15 cellular contexts compared by ENCODE assay signal in genomic region chr12:8036366-8036765, GRCh38. TPM values are rescaled to one million over a fixed set of nuclear protein-coding genes. Genes with fewer than 3 reads are reported as not detected.
A peak's percentile ranks its signal among the peaks of the same experiment; 100 is the strongest.
DNase-seq lines count a peak whose midpoint lies in the region; ATAC-seq and TF ChIP-seq lines count a peak whose summit lies in the region.
"Had no signal": no experiment of that assay in that cellular context is flagged by ENCODE, and none has a peak within 500 bp of the region (broad histone marks: within the 10 kb centered on the region; RNA-seq: fewer than 3 reads in every experiment).

No MANE protein-coding gene starts in this region.

- intact Hi-C loops in head of caudate nucleus (cut with DNase I) = loop anchor here (5.0 kb wide), 1 partner anchor 46 kb away; the partner anchor contains the start of gene NECAP1

- peaks cover 0 to 56% (median 31%) of the 10 kb centered on the region in 11 experiments; a peak in 13 of 22 replicates for H4K20me1 ChIP-seq in BLaER1 treated with 17β-estradiol and CSF1 and Interleukin-3, amounts not matched to agents 10 nM and 100 nM

- DNase-seq in NCI-H226 (peak; percentile 50), head of caudate nucleus (no peak)
- DNase-seq: amniotic stem cell; effector CD8-positive, alpha-beta T cell; NCI-H1048; NCI-H345; stimulated activated CD8-positive, alpha-beta memory T cell treated with anti-CD3 and anti-CD28 coated beads, Interleukin-4, amount 100 ng/mL, for 48 hours had no signal

- no peaks in the 10 kb centered on the region for H3K27me3 ChIP-seq in BLaER1 treated with 17β-estradiol and CSF1 and Interleukin-3, amounts not matched to agents 10 nM and 100 nM
- H3K27me3 ChIP-seq in gastroesophageal sphincter (no peaks in the 10 kb centered on the region), neutrophil (no peaks in the 10 kb centered on the region)

- TF ChIP-seq POLR2A in gastroesophageal sphincter (IDR thresholded peaks at IDR 0.05) = no peak

- H3K9ac ChIP-seq in BLaER1 treated with 17β-estradiol and CSF1 and Interleukin-3, amounts not matched to agents 10 nM and 100 nM = no peak overlapping the region

- peak overlapping the region in 1 of 11 experiments; percentile 4; a peak in 1 of 22 replicates for H3K27ac ChIP-seq in BLaER1 treated with 17β-estradiol and CSF1 and Interleukin-3, amounts not matched to agents 10 nM and 100 nM
- H3K27ac ChIP-seq in gastroesophageal sphincter (peak overlapping the region; percentile 32 to 100 (median 98)), neutrophil (peak overlapping the region; percentile 90)

- H3K4me1 ChIP-seq in BLaER1 treated with 17β-estradiol and CSF1 and Interleukin-3, amounts not matched to agents 10 nM and 100 nM = peaks cover 71 to 80% (median 75%) of the 10 kb centered on the region in 10 experiments
- H3K4me1 ChIP-seq in gastroesophageal sphincter (peaks cover 17 to 74% (median 48%) of the 10 kb centered on the region in 3 donors), neutrophil (ENCODE audit: control insufficient read depth in 1 of 2, insufficient read depth in 1 of 2, low read depth in 1 of 2, low read length in 1 of 2) (peaks cover 69 to 71% of the 10 kb centered on the region in 2 experiments)

- TF ChIP-seq EP300 in gastroesophageal sphincter (IDR thresholded peaks at IDR 0.05) = no peak

- H3K4me2 ChIP-seq in BLaER1 treated with 17β-estradiol and CSF1 and Interleukin-3, amounts not matched to agents 10 nM and 100 nM = peak overlapping the region; percentile 84 to 99 (median 94)

- no peak for ATAC-seq in gastroesophageal sphincter
- ATAC-seq in HG03442 (IDR thresholded peaks at IDR 0.05; ENCODE audit: unreplicated experiment) = no peak
- ATAC-seq in GM18517 (IDR thresholded peaks at IDR 0.05; ENCODE audit: unreplicated experiment) = no peak
- no peak for ATAC-seq in HG02981 (IDR thresholded peaks at IDR 0.05; ENCODE audit: unreplicated experiment)
- ATAC-seq: SK-N-SH treated with all-trans-retinoic acid at 6 μM for 48 hours, WTC11 had no signal

- peaks cover 17 to 30% (median 20%) of the 10 kb centered on the region in 11 experiments for H3K36me3 ChIP-seq in BLaER1 treated with 17β-estradiol and CSF1 and Interleukin-3, amounts not matched to agents 10 nM and 100 nM
- H3K36me3 ChIP-seq in gastroesophageal sphincter = peaks cover 0 to 19% of the 10 kb centered on the region in 2 donors
- H3K36me3 ChIP-seq in neutrophil = peaks cover 23% of the 10 kb centered on the region

- H3K4me3 ChIP-seq in BLaER1 treated with 17β-estradiol and CSF1 and Interleukin-3, amounts not matched to agents 10 nM and 100 nM = 0 out of 20 replicates have a peak overlapping the region, but pooled peaks of 1 of the 10 experiments have one; percentile 8
- peak overlapping the region in 1 of 2 donors; percentile 9 for H3K4me3 ChIP-seq in gastroesophageal sphincter
- H3K4me3 ChIP-seq in neutrophil (ENCODE audit: low read depth in 1 of 2, low read length in 1 of 2) = peak overlapping the region in 1 of 2 experiments; percentile 53

- WGBS in gastroesophageal sphincter (ENCODE audit: low coverage in 1 of 2), 2 donors = 45 to 51% methylated on average over 6 of the region's 7 CpGs

- TF ChIP-seq CTCF in gastroesophageal sphincter (IDR thresholded peaks at IDR 0.05) (no peak), neutrophil (IDR thresholded peaks at IDR 0.05) (no peak)

- H3K9me3 ChIP-seq in BLaER1 treated with 17β-estradiol and CSF1 and Interleukin-3, amounts not matched to agents 10 nM and 100 nM (replicated peaks in 1 of 11) = no peaks in the 10 kb centered on the region
- H3K9me3 ChIP-seq in gastroesophageal sphincter (no peaks in the 10 kb centered on the region), neutrophil (no peaks in the 10 kb centered on the region)

RNA-seq across cellular contexts. Expression of gene FOXJ2, which starts 3.9 kb away (rescaled TPM):
- 10 to 100 TPM; 16.4 to 28.2 (median 20.4) TPM for total RNA-seq in gastroesophageal sphincter

RNA-seq across cellular contexts. Expression of gene C3AR1, which starts 29.8 kb away (rescaled TPM):
- total RNA-seq in gastroesophageal sphincter = 10 to 100 TPM in 2 of 4 donors, 1 to 10 TPM in 2; 1.6 to 16.7 (median 7.6) TPM

RNA-seq across cellular contexts. Expression of gene NECAP1, which starts 45.7 kb away (rescaled TPM):
- total RNA-seq in gastroesophageal sphincter = 10 to 100 TPM; 24.5 to 60.1 (median 41.2) TPM
